ENCODE assay signal across 8 cellular contexts in the genomic region with DNA sequence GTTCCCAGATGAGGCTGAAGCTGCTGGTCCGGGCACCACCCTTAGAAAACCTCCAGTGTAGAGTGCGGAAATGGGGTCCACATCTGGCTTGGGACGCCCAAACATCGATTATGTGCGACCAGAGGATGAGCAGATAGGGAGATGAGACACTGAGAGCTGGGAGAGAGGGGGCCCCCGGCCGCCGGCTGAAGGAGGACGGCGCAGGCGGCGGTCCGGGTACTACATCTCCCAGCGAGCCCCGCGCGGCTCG. TPM values are rescaled to one million over a fixed set of nuclear protein-coding genes. Genes with fewer than 3 reads are reported as not detected.
DNase-seq lines count a peak whose midpoint lies in the region; ATAC-seq and TF ChIP-seq lines count a peak whose summit lies in the region.

No MANE protein-coding gene starts in this region.

- H3K27me3 ChIP-seq in heart left ventricle, result peaks cover 0 to 15% (median 0%) of the 10 kb centered on the region in 9 donors
- peaks cover 0 to 55% (median 15%) of the 10 kb centered on the region in 3 donors for H3K27me3 ChIP-seq in stomach

- intact Hi-C loops in heart left ventricle (cut with DNase I) (loop anchor here in 8 of 10 donors (1.0 to 5.0 kb wide), 5 partner anchors 83 to 218 kb away; no protein-coding TSS in a partner anchor), Right ventricle myocardium inferior (cut with DNase I) (loop anchor here (5.0 kb wide), 2 partner anchors 88 to 108 kb away; no protein-coding TSS in a partner anchor), stomach (cut with DNase I; ENCODE audit: low total_unique reads) (no loop called here)
- intact Hi-C loops in activated T-helper 2 cell treated with anti-CD3 and anti-CD28 coated beads, Interferon-gamma antibody, Interleukin-2, Interleukin-4, amounts not matched to agents 10 μg/mL and 5 μg/mL and 100 μg/mL, durations not matched to agents 14 hours and 24 hours and 36 hours (cut with micrococcal nuclease), result no loop called here

- H3K27ac ChIP-seq in heart left ventricle, result peak overlapping the region in 10 of 12 donors; percentile 28 to 90 (median 78)
- H3K27ac ChIP-seq in stomach, result peak overlapping the region in 3 of 5 donors; percentile 68 to 80 (median 69)

- peak in 3 of 4 donors; percentile 42 to 96 (median 86) for ATAC-seq in heart left ventricle
- ATAC-seq in Right ventricle myocardium inferior, result no peak
- ATAC-seq in GM18907 (IDR thresholded peaks at IDR 0.05; ENCODE audit: unreplicated experiment), result no peak
- no peak for ATAC-seq in GM21526 (IDR thresholded peaks at IDR 0.05; ENCODE audit: low FRiP score, unreplicated experiment)

- no peaks in the 10 kb centered on the region for H3K9me3 Mint-ChIP-seq in activated T-helper 2 cell treated with anti-CD3 and anti-CD28 coated beads, Interferon-gamma antibody, Interleukin-2, Interleukin-4, amounts not matched to agents 10 μg/mL and 5 μg/mL and 100 μg/mL, durations not matched to agents 14 hours and 24 hours and 36 hours

- peak overlapping the region; percentile 52 to 86 (median 76) for H3K4me3 ChIP-seq in heart left ventricle
- H3K4me3 ChIP-seq in iPS-18c (ENCODE audit: insufficient read depth, low read depth, low read length), result peak overlapping the region; percentile 72
- peak overlapping the region; percentile 63 to 81 (median 70) for H3K4me3 ChIP-seq in stomach

- peaks cover 0 to 20% (median 5%) of the 10 kb centered on the region in 12 donors for H3K4me1 ChIP-seq in heart left ventricle
- H3K4me1 ChIP-seq in stomach, result peaks cover 9 to 23% (median 21%) of the 10 kb centered on the region in 4 donors

- H3K27ac Mint-ChIP-seq in activated T-helper 2 cell treated with anti-CD3 and anti-CD28 coated beads, Interferon-gamma antibody, Interleukin-2, Interleukin-4, amounts not matched to agents 10 μg/mL and 5 μg/mL and 100 μg/mL, durations not matched to agents 14 hours and 24 hours and 36 hours, result no peak overlapping the region

- peaks cover 53% of the 10 kb centered on the region for H3K27me3 Mint-ChIP-seq in activated T-helper 2 cell treated with anti-CD3 and anti-CD28 coated beads, Interferon-gamma antibody, Interleukin-2, Interleukin-4, amounts not matched to agents 10 μg/mL and 5 μg/mL and 100 μg/mL, durations not matched to agents 14 hours and 24 hours and 36 hours (ENCODE audit: low read depth)

- H3K36me3 ChIP-seq in heart left ventricle, result no peaks in the 10 kb centered on the region
- no peaks in the 10 kb centered on the region for H3K36me3 ChIP-seq in stomach

- peak overlapping the region; percentile 85 for H3K4me3 Mint-ChIP-seq in activated T-helper 2 cell treated with anti-CD3 and anti-CD28 coated beads, Interferon-gamma antibody, Interleukin-2, Interleukin-4, amounts not matched to agents 10 μg/mL and 5 μg/mL and 100 μg/mL, durations not matched to agents 14 hours and 24 hours and 36 hours (ENCODE audit: low read depth)

- H3K36me3 Mint-ChIP-seq in activated T-helper 2 cell treated with anti-CD3 and anti-CD28 coated beads, Interferon-gamma antibody, Interleukin-2, Interleukin-4, amounts not matched to agents 10 μg/mL and 5 μg/mL and 100 μg/mL, durations not matched to agents 14 hours and 24 hours and 36 hours (ENCODE audit: low read depth), result no peaks in the 10 kb centered on the region

- H3K9me3 ChIP-seq in heart left ventricle (no peaks in the 10 kb centered on the region), iPS-18c (ENCODE audit: control insufficient read depth, insufficient read depth, low read length) (no peaks in the 10 kb centered on the region), stomach (no peaks in the 10 kb centered on the region)

- TF ChIP-seq CTCF in heart left ventricle (IDR thresholded peaks at IDR 0.05), result no peak
- peak in 1 of 7 experiments; percentile 62 for TF ChIP-seq CTCF in stomach (IDR thresholded peaks at IDR 0.05)

- peaks cover 15% of the 10 kb centered on the region for H3K4me1 Mint-ChIP-seq in activated T-helper 2 cell treated with anti-CD3 and anti-CD28 coated beads, Interferon-gamma antibody, Interleukin-2, Interleukin-4, amounts not matched to agents 10 μg/mL and 5 μg/mL and 100 μg/mL, durations not matched to agents 14 hours and 24 hours and 36 hours (ENCODE audit: low read depth)

- TF ChIP-seq EP300 in stomach (IDR thresholded peaks at IDR 0.05), result no peak

- DNase-seq in heart left ventricle, result no peak
- no peak for DNase-seq in Right ventricle myocardium inferior (ENCODE audit: missing footprints)
- no peak for DNase-seq in activated T-helper 2 cell treated with anti-CD3 and anti-CD28 coated beads, Interferon-gamma antibody, Interleukin-2, Interleukin-4, amounts not matched to agents 10 μg/mL and 5 μg/mL and 100 μg/mL, durations not matched to agents 14 hours and 24 hours and 36 hours (ENCODE audit: low spot score)
- DNase-seq in stomach, result no peak
- no peak for DNase-seq in NCI-H2227 treated with DMSO at 0.1 percent for 48 hours (lab: John Stamatoyannopoulos, UW)

- TF ChIP-seq POLR2A in heart left ventricle (IDR thresholded peaks at IDR 0.05), result no peak
- no peak for TF ChIP-seq POLR2A in stomach (IDR thresholded peaks at IDR 0.05)

- 0 to 1% (median 0%) methylated on average over 13 to 18 of the region's 18 CpGs for WGBS in heart left ventricle, 4 donors
- WGBS in stomach, 5 donors, result 0% methylated on average over 5 to 18 of the region's 18 CpGs

RNA-seq across cellular contexts. Expression of a gene that starts 0.2 kb away (rescaled TPM):
- 10 to 100 TPM in 7 of 9 donors, 1 to 10 TPM in 2; 5.1 to 18.4 (median 10.6) TPM for total RNA-seq in heart left ventricle
- polyA plus RNA-seq in heart left ventricle, result 1 to 10 TPM; 3.8 to 4.3 TPM
- total RNA-seq in Right ventricle myocardium inferior, result 10.5 TPM
- total RNA-seq in activated T-helper 2 cell treated with anti-CD3 and anti-CD28 coated beads, Interferon-gamma antibody, Interleukin-2, Interleukin-4, amounts not matched to agents 10 μg/mL and 5 μg/mL and 100 μg/mL, durations not matched to agents 14 hours and 24 hours and 36 hours, result 4.7 and 6.8 TPM in 2 replicates
- total RNA-seq in stomach, result 100 to 1,000 TPM in 1 of 5 donors, 10 to 100 TPM in 4; 29.2 to 161 (median 48.7) TPM
- polyA plus RNA-seq in stomach, result 10 to 100 TPM; 12.8 to 32.9 (median 25.4) TPM

RNA-seq across cellular contexts. Expression of a gene that starts 31.3 kb away (rescaled TPM):
- total RNA-seq in heart left ventricle (10 to 100 TPM; 11.2 to 25.0 (median 14.5) TPM), Right ventricle myocardium inferior (16.4 TPM), stomach (10 to 100 TPM; 24.6 to 54.5 (median 35.2) TPM)
- polyA plus RNA-seq in heart left ventricle (1 to 10 TPM; 4.4 to 6.9 TPM), stomach (1 to 10 TPM; 5.1 to 9.5 (median 8.9) TPM)
- 36.3 and 38.4 TPM in 2 replicates for total RNA-seq in activated T-helper 2 cell treated with anti-CD3 and anti-CD28 coated beads, Interferon-gamma antibody, Interleukin-2, Interleukin-4, amounts not matched to agents 10 μg/mL and 5 μg/mL and 100 μg/mL, durations not matched to agents 14 hours and 24 hours and 36 hours

Comparison
In these comparisons a context has a peak if more than half of its experiments do, and no peak if none do; other contexts are left out.
1. ATAC-seq: peak in heart left ventricle (3 of 4); none in Right ventricle myocardium inferior (single experiment), GM18907 (single experiment) and GM21526 (single experiment).
2. intact Hi-C loops: an anchor here in heart left ventricle (1.0 to 5.0 kb wide) and Right ventricle myocardium inferior (5.0 kb wide); none called in activated T-helper 2 cell treated with anti-CD3 and anti-CD28 coated beads, Interferon-gamma antibody, Interleukin-2, Interleukin-4, amounts not matched to agents 10 μg/mL and 5 μg/mL and 100 μg/mL, durations not matched to agents 14 hours and 24 hours and 36 hours and stomach.
3. Peak in every context shown above with its lines, with median percentiles within 50 percentile points of each other: H3K4me3 ChIP-seq.